ENCODE assay signal across 16 cellular contexts in the genomic region with DNA sequence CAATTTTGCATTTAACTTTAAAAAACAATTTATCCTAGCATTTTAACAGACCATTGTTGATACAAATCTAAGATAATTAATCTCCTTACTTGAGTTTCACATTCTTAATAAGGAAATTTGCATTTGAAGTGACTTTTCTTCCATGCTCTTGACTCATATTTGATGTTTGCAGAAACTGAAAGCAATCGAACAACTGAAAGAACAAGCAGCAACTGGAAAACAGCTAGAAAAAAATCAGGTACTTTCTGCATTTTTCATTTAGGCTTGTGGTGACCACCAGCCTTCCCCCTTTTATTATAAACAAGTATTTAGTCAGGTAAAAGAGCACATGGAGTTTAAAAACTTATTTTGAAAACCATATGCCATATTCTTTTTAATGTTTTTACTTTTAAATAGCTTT. TPM values are rescaled to one million over a fixed set of nuclear protein-coding genes. Genes with fewer than 3 reads are reported as not detected.
DNase-seq lines count a peak whose midpoint lies in the region; ATAC-seq and TF ChIP-seq lines count a peak whose summit lies in the region.
"Had no signal": no experiment of that assay in that cellular context is flagged by ENCODE, and none has a peak within 500 bp of the region (broad histone marks: within the 10 kb centered on the region; RNA-seq: fewer than 3 reads in every experiment).

No MANE protein-coding gene starts in this region.

- H3K4me1 Mint-ChIP-seq in CD4-positive, CD25-positive, alpha-beta regulatory T cell: peaks cover 4 to 24% (median 12%) of the 10 kb centered on the region in 4 donors
- H3K4me1 Mint-ChIP-seq: central memory CD8-positive, alpha-beta T cell; neural progenitor cell had no signal

- peak in 1 of 3 donors; percentile 51 for DNase-seq in CD4-positive, CD25-positive, alpha-beta regulatory T cell
- DNase-seq in NCI-H69 (lab: John Stamatoyannopoulos, UW) (no peak), mucosa of descending colon (no peak), cardiac septum (ENCODE audit: low spot score) (no peak)
- no peak for DNase-seq in stimulated activated CD4-positive, alpha-beta T cell treated with anti-CD3 and anti-CD28 coated beads, Interleukin-4, amount 100 ng/mL, for 4 hours
- DNase-seq: activated CD8-positive, alpha-beta memory T cell treated with anti-CD3 and anti-CD28 coated beads, Interleukin-2, amount 50 U/mL, for 4 hours; AML-193; kidney; NCI-H187; stimulated activated naive B cell treated with anti-CD40 and anti-IgM and Interleukin-4, amounts not matched to agents 10 μg/mL and 1 μg/mL and 100 μg/mL, for 72 hours had no signal

- peak overlapping the region in 2 of 3 donors; percentile 10 to 81 for H3K27ac Mint-ChIP-seq in CD4-positive, CD25-positive, alpha-beta regulatory T cell
- H3K27ac Mint-ChIP-seq: neural progenitor cell; stimulated activated naive B cell treated with anti-CD40 and anti-IgM and Interleukin-4, amounts not matched to agents 10 μg/mL and 1 μg/mL and 100 μg/mL, for 72 hours had no signal

- H3K9me3 ChIP-seq in CD4-positive, CD25-positive, alpha-beta regulatory T cell (ENCODE audit: control insufficient read depth in 2 of 2, low read length in 2 of 2): no peaks in the 10 kb centered on the region
- H3K9me3 ChIP-seq in mucosa of descending colon: no peaks in the 10 kb centered on the region

- no peaks in the 10 kb centered on the region for H3K27me3 ChIP-seq in CD4-positive, CD25-positive, alpha-beta regulatory T cell (ENCODE audit: control insufficient read depth, insufficient read depth, low read length)
- H3K27me3 ChIP-seq: neural progenitor cell had no signal

- H3K27me3 Mint-ChIP-seq in CD4-positive, CD25-positive, alpha-beta regulatory T cell: no peaks in the 10 kb centered on the region
- H3K27me3 Mint-ChIP-seq: central memory CD8-positive, alpha-beta T cell; stimulated activated naive B cell treated with anti-CD40 and anti-IgM and Interleukin-4, amounts not matched to agents 10 μg/mL and 1 μg/mL and 100 μg/mL, for 72 hours had no signal

- intact Hi-C loops in mucosa of descending colon (cut with DNase I, micrococcal nuclease): no loop called here
- intact Hi-C loops in cardiac septum (cut with DNase I): no loop called here

- peaks cover 7% of the 10 kb centered on the region for H3K4me1 ChIP-seq in CD4-positive, CD25-positive, alpha-beta regulatory T cell (ENCODE audit: control insufficient read depth, insufficient read depth, low read length, poor library complexity, severe bottlenecking)
- no peaks in the 10 kb centered on the region for H3K4me1 ChIP-seq in mucosa of descending colon (ENCODE audit: low read depth)
- H3K4me1 ChIP-seq: neural progenitor cell had no signal

- H3K4me3 ChIP-seq in CD4-positive, CD25-positive, alpha-beta regulatory T cell (ENCODE audit: low read depth, low read length): peak overlapping the region; percentile 26
- no peak overlapping the region for H3K4me3 ChIP-seq in mucosa of descending colon
- H3K4me3 ChIP-seq: neural progenitor cell had no signal

- peaks cover 24% of the 10 kb centered on the region for H3K36me3 Mint-ChIP-seq in CD4-positive, CD25-positive, alpha-beta regulatory T cell

- no peak for ATAC-seq in CD4-positive, CD25-positive, alpha-beta regulatory T cell (ENCODE audit: low read depth in 2 of 2)
- ATAC-seq in GM18870 (IDR thresholded peaks at IDR 0.05; ENCODE audit: unreplicated experiment) (peak; percentile 53), HG02610 (IDR thresholded peaks at IDR 0.05; ENCODE audit: unreplicated experiment) (peak; percentile 69), HG03432 (IDR thresholded peaks at IDR 0.05; ENCODE audit: unreplicated experiment) (peak; percentile 73), mucosa of descending colon (no peak)
- ATAC-seq: HepG2; stimulated activated naive B cell treated with anti-CD40 and anti-IgM and Interleukin-4, amounts not matched to agents 10 μg/mL and 1 μg/mL and 100 μg/mL, for 72 hours had no signal

- H3K27ac ChIP-seq in CD4-positive, CD25-positive, alpha-beta regulatory T cell (ENCODE audit: insufficient read depth, low read length, poor library complexity, severe bottlenecking): peak overlapping the region; percentile 25
- H3K27ac ChIP-seq: neural progenitor cell had no signal

- no peak for TF ChIP-seq CTCF in mucosa of descending colon (IDR thresholded peaks at IDR 0.05)

- no peaks in the 10 kb centered on the region for H3K9me3 Mint-ChIP-seq in CD4-positive, CD25-positive, alpha-beta regulatory T cell
- H3K9me3 Mint-ChIP-seq: central memory CD8-positive, alpha-beta T cell; neural progenitor cell; stimulated activated naive B cell treated with anti-CD40 and anti-IgM and Interleukin-4, amounts not matched to agents 10 μg/mL and 1 μg/mL and 100 μg/mL, for 72 hours had no signal

- H3K36me3 ChIP-seq in CD4-positive, CD25-positive, alpha-beta regulatory T cell (ENCODE audit: control insufficient read depth, insufficient read depth, low read length): peaks cover 50% of the 10 kb centered on the region
- H3K36me3 ChIP-seq in mucosa of descending colon (ENCODE audit: low read depth): no peaks in the 10 kb centered on the region

- H3K4me3 Mint-ChIP-seq in CD4-positive, CD25-positive, alpha-beta regulatory T cell: no peak overlapping the region
- H3K4me3 Mint-ChIP-seq: central memory CD8-positive, alpha-beta T cell; neural progenitor cell; stimulated activated naive B cell treated with anti-CD40 and anti-IgM and Interleukin-4, amounts not matched to agents 10 μg/mL and 1 μg/mL and 100 μg/mL, for 72 hours had no signal

RNA-seq across cellular contexts. Expression of a gene that starts 20.1 kb away (rescaled TPM):
- total RNA-seq in CD4-positive, CD25-positive, alpha-beta regulatory T cell: 102 TPM
- 100 to 1,000 TPM; 301 to 418 (median 321) TPM for polyA plus RNA-seq in CD4-positive, CD25-positive, alpha-beta regulatory T cell
- total RNA-seq in mucosa of descending colon (10 to 100 TPM; 80.7 to 90.2 (median 84.6) TPM), cardiac septum (75.8 TPM)

RNA-seq across cellular contexts. Expression of a gene that starts 36.4 kb away (rescaled TPM):
- total RNA-seq in CD4-positive, CD25-positive, alpha-beta regulatory T cell: 94.4 TPM
- 10 to 100 TPM; 34.1 to 56.2 (median 45.2) TPM for polyA plus RNA-seq in CD4-positive, CD25-positive, alpha-beta regulatory T cell
- 10 to 100 TPM; 67.4 to 78.9 (median 74.1) TPM for total RNA-seq in mucosa of descending colon
- 65.4 TPM for total RNA-seq in cardiac septum

RNA-seq across cellular contexts. Expression of a gene that starts 36.7 kb away (rescaled TPM):
- 104 TPM for total RNA-seq in CD4-positive, CD25-positive, alpha-beta regulatory T cell
- polyA plus RNA-seq in CD4-positive, CD25-positive, alpha-beta regulatory T cell: 100 to 1,000 TPM; 133 to 160 (median 147) TPM
- total RNA-seq in mucosa of descending colon: 10 to 100 TPM; 72.8 to 87.1 (median 86.6) TPM
- 24.0 TPM for total RNA-seq in cardiac septum

Comparison
In these comparisons a context has a peak if more than half of its experiments do, and no peak if none do; other contexts are left out.
1. ATAC-seq: peak in GM18870 (single experiment), HG02610 (single experiment) and HG03432 (single experiment); none in CD4-positive, CD25-positive, alpha-beta regulatory T cell (0 of 2) and mucosa of descending colon (single experiment).